ENCODE assay signal across 8 cellular contexts in the genomic region with DNA sequence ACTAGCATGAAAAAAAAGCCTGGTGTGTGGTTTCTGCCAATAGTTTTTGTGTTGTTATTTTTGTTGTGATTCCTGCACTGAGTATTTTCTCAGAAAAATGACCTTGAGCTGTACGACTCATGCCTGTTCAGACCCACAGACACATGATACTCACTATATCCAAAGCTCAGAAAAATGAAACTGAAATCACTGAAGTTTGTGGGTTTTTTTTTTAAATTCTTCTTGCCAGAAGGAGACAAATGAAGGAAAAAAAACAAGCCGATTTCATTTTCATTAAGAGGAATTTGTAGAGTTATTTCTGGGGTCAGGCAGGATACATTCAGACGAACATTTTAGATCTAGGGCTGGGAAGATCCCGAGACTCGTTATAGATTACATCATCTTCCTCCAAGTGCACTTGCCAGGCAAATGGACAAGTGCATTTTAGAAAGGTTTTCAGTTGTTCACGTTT.
DNase-seq lines count a peak whose midpoint lies in the region; ATAC-seq and TF ChIP-seq lines count a peak whose summit lies in the region.

No MANE protein-coding gene starts in this region.

- peak; percentile 20 for DNase-seq in COLO829 (ENCODE audit: low spot score)
- DNase-seq in astrocyte of the cerebellum (ENCODE audit: low read depth): no peak
- DNase-seq in myocyte (ENCODE audit: low read depth): peak; percentile 64
- DNase-seq in substantia nigra (lab: John Stamatoyannopoulos, UW): no peak
- DNase-seq in cerebellum (ENCODE audit: low spot score): no peak
- DNase-seq in NCI-H1694 (lab: John Stamatoyannopoulos, UW): no peak

- TF ChIP-seq CTCF in astrocyte of the cerebellum (IDR thresholded peaks at IDR 0.05; ENCODE audit: low read depth, low read length, missing control alignments): no peak

- peak overlapping the region; percentile 14 for H3K4me3 ChIP-seq in astrocyte of the cerebellum (ENCODE audit: low read depth, low read length)

- H3K27ac ChIP-seq in substantia nigra (ENCODE audit: low read depth, low read length, poor library complexity, severe bottlenecking): no peak overlapping the region

- ATAC-seq in HG03378 (IDR thresholded peaks at IDR 0.05; ENCODE audit: unreplicated experiment) (peak; percentile 45), HG03135 (IDR thresholded peaks at IDR 0.05; ENCODE audit: unreplicated experiment) (no peak)

- in situ Hi-C loops in astrocyte of the cerebellum (cut with HindIII; ENCODE audit: low sequenced_read_pairs): no loop called here

Comparison
In these comparisons a context has a peak if more than half of its experiments do, and no peak if none do; other contexts are left out.
1. DNase-seq: peak in COLO829 (single experiment) and myocyte (single experiment); none in astrocyte of the cerebellum (single experiment), substantia nigra (0 of 49), cerebellum (single experiment) and NCI-H1694 (single experiment).